Comparison of ENCODE assay signal across 13 cellular contexts in the genomic region with DNA sequence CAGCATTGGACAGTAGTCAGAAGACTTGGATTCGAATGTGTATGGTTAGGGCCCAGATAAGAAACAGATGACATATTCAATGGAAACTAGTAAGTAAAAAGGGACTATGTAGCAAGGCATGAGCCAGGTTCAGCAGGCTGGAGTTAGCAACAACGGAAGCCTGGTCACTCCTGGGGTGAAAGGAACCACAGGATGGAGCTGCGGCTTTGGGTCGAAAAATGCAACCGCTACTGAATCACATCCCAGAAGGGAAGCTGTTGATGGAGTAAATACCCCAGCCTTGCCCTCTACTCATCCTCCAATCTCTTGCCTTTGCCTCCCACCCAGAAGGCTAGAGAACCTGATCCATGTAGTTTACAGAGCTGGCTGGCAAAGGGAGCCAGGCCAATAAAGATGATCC.
DNase-seq lines count a peak whose midpoint lies in the region; ATAC-seq and TF ChIP-seq lines count a peak whose summit lies in the region.
"Had no signal": no experiment of that assay in that cellular context is flagged by ENCODE, and none has a peak within 500 bp of the region (broad histone marks: within the 10 kb centered on the region; RNA-seq: fewer than 3 reads in every experiment).

No MANE protein-coding gene starts in this region.

- peaks cover 5% of the 10 kb centered on the region for H3K36me3 Mint-ChIP-seq in activated naive CD8-positive, alpha-beta T cell
- H3K36me3 Mint-ChIP-seq: activated naive CD4-positive, alpha-beta T cell treated with anti-CD3 and anti-CD28 coated beads, Interleukin-2, amount 50 U/mL, for 24 hours had no signal

- peaks cover 55% of the 10 kb centered on the region for H3K4me1 Mint-ChIP-seq in activated naive CD8-positive, alpha-beta T cell (ENCODE audit: low read depth)
- peaks cover 64% of the 10 kb centered on the region for H3K4me1 Mint-ChIP-seq in stimulated activated naive CD8-positive, alpha-beta T cell treated with anti-CD3 and anti-CD28 coated beads, Interleukin-15, amount 100 ng/mL, for 72 hours

- ATAC-seq in stimulated activated naive CD8-positive, alpha-beta T cell treated with anti-CD3 and anti-CD28 coated beads, Interleukin-15, amount 100 ng/mL, for 72 hours = peak; percentile 75
- ATAC-seq in GM21381 (IDR thresholded peaks at IDR 0.05; ENCODE audit: unreplicated experiment) = no peak
- ATAC-seq: right cardiac atrium had no signal

- TF ChIP-seq CTCF in NB4 (IDR thresholded peaks at IDR 0.05; ENCODE audit: low read depth, low read length) = peak; percentile 16

- DNase-seq in activated naive CD4-positive, alpha-beta T cell treated with Interleukin-2 at 50 U/mL for 16 hours = peak; percentile 38
- no peak for DNase-seq in activated naive CD4-positive, alpha-beta T cell (lab: John Stamatoyannopoulos, UW)
- DNase-seq in NB4 (ENCODE audit: low read depth) (peak; percentile 97), COLO829 (ENCODE audit: low spot score) (no peak), DMS53 treated with DMSO at 0.1 percent for 48 hours (lab: John Stamatoyannopoulos, UW; ENCODE audit: unreplicated experiment) (no peak)
- DNase-seq in stimulated activated naive CD8-positive, alpha-beta T cell treated with anti-CD3 and anti-CD28 coated beads, Interleukin-15, amount 100 ng/mL, for 72 hours = peak; percentile 44 to 78
- DNase-seq: kidney, NCI-H1092, right cardiac atrium, tibial artery had no signal

- peaks cover 5% of the 10 kb centered on the region for H3K27me3 Mint-ChIP-seq in activated naive CD8-positive, alpha-beta T cell
- H3K27me3 Mint-ChIP-seq in stimulated activated naive CD8-positive, alpha-beta T cell treated with anti-CD3 and anti-CD28 coated beads, Interleukin-15, amount 100 ng/mL, for 72 hours = peaks cover 11% of the 10 kb centered on the region

- peak overlapping the region; percentile 55 for H3K4me3 Mint-ChIP-seq in activated naive CD8-positive, alpha-beta T cell
- H3K4me3 Mint-ChIP-seq in stimulated activated naive CD8-positive, alpha-beta T cell treated with anti-CD3 and anti-CD28 coated beads, Interleukin-15, amount 100 ng/mL, for 72 hours = peak overlapping the region; percentile 59 to 73
- H3K4me3 Mint-ChIP-seq: activated naive CD4-positive, alpha-beta T cell treated with anti-CD3 and anti-CD28 coated beads, Interleukin-2, amount 50 U/mL, for 24 hours had no signal

- no peaks in the 10 kb centered on the region for H3K9me3 Mint-ChIP-seq in activated naive CD8-positive, alpha-beta T cell (ENCODE audit: low read depth)
- peaks cover 8 to 9% of the 10 kb centered on the region in 2 donors for H3K9me3 Mint-ChIP-seq in stimulated activated naive CD8-positive, alpha-beta T cell treated with anti-CD3 and anti-CD28 coated beads, Interleukin-15, amount 100 ng/mL, for 72 hours

- peak overlapping the region; percentile 30 for H3K4me3 ChIP-seq in NB4 (ENCODE audit: low read depth, low read length)
- H3K4me3 ChIP-seq: tibial artery had no signal

- H3K27ac Mint-ChIP-seq in activated naive CD8-positive, alpha-beta T cell = peak overlapping the region; percentile 79
- peak overlapping the region; percentile 75 to 79 for H3K27ac Mint-ChIP-seq in stimulated activated naive CD8-positive, alpha-beta T cell treated with anti-CD3 and anti-CD28 coated beads, Interleukin-15, amount 100 ng/mL, for 72 hours
- H3K27ac Mint-ChIP-seq: activated naive CD4-positive, alpha-beta T cell treated with anti-CD3 and anti-CD28 coated beads, Interleukin-2, amount 50 U/mL, for 24 hours had no signal

- no peak for TF ChIP-seq POLR2A in NB4 (IDR thresholded peaks at IDR 0.05; ENCODE audit: extremely low read depth, insufficient read length)

Comparison
In these comparisons a context has a peak if more than half of its experiments do, and no peak if none do; other contexts are left out.
1. DNase-seq: peak in activated naive CD4-positive, alpha-beta T cell treated with Interleukin-2 at 50 U/mL for 16 hours (single experiment), NB4 (single experiment) and stimulated activated naive CD8-positive, alpha-beta T cell treated with anti-CD3 and anti-CD28 coated beads, Interleukin-15, amount 100 ng/mL, for 72 hours (2 of 2); none in activated naive CD4-positive, alpha-beta T cell (0 of 4), COLO829 (single experiment) and DMS53 treated with DMSO at 0.1 percent for 48 hours (single experiment).